ENCODE assay signal across 8 cellular contexts in genomic region chr20:56391596-56392281, GRCh38. TPM values are rescaled to one million over a fixed set of nuclear protein-coding genes. Genes with fewer than 3 reads are reported as not detected.
A peak's percentile ranks its signal among the peaks of the same experiment; 100 is the strongest.
DNase-seq lines count a peak whose midpoint lies in the region; ATAC-seq and TF ChIP-seq lines count a peak whose summit lies in the region.

AURKA (minus strand) TSS chr20:56392215; CDS start chr20:56388197, 4,018 bp downstream.

- peaks cover 0 to 21% (median 19%) of the 10 kb centered on the region in 4 donors for H3K4me1 ChIP-seq in tibial artery

- in situ Hi-C loops in astrocyte of the cerebellum (cut with HindIII; ENCODE audit: low sequenced_read_pairs): no loop called here

- TF ChIP-seq CTCF in HL-60 (IDR thresholded peaks at IDR 0.05; ENCODE audit: insufficient read depth, low read length): no peak
- no peak for TF ChIP-seq CTCF in astrocyte of the cerebellum (IDR thresholded peaks at IDR 0.05; ENCODE audit: low read depth, low read length, missing control alignments)
- no peak for TF ChIP-seq CTCF in kidney epithelial cell (IDR thresholded peaks at IDR 0.05; ENCODE audit: insufficient read depth, low read length, poor library complexity, severe bottlenecking)
- TF ChIP-seq CTCF in tibial artery (IDR thresholded peaks at IDR 0.05): no peak

- intact Hi-C loops in tibial artery (cut with DNase I; ENCODE audit: low total_unique reads): loop anchor here (5.0 kb wide), 1 partner anchor 81 kb away; no protein-coding TSS in a partner anchor

- H3K36me3 ChIP-seq in kidney epithelial cell (ENCODE audit: control insufficient read depth, insufficient read depth, low read length): no peaks in the 10 kb centered on the region
- H3K36me3 ChIP-seq in tibial artery: peaks cover 12 to 16% (median 15%) of the 10 kb centered on the region in 3 donors

- peak; percentile 30 for ATAC-seq in GM19467 (IDR thresholded peaks at IDR 0.05; ENCODE audit: unreplicated experiment)

- H3K27me3 ChIP-seq in HL-60 (ENCODE audit: insufficient read depth, poor library complexity, severe bottlenecking) (no peaks in the 10 kb centered on the region), kidney epithelial cell (ENCODE audit: control insufficient read depth, insufficient read depth, low read length) (no peaks in the 10 kb centered on the region), tibial artery (no peaks in the 10 kb centered on the region)

- no peaks in the 10 kb centered on the region for H3K9me3 ChIP-seq in tibial artery

- DNase-seq in Daoy (ENCODE audit: low read depth): peak; percentile 6
- DNase-seq in HL-60 (ENCODE audit: low read depth in 1 of 2, low spot score in 1 of 2): no peak
- no peak for DNase-seq in astrocyte of the cerebellum (ENCODE audit: low read depth)
- DNase-seq in kidney epithelial cell (ENCODE audit: low read depth): no peak
- no peak for DNase-seq in tibial artery
- DNase-seq in D341Med (ENCODE audit: low spot score): no peak
- no peak for DNase-seq in NCI-H128 (lab: John Stamatoyannopoulos, UW; ENCODE audit: unreplicated experiment)

- H3K4me3 ChIP-seq in HL-60 (replicated peaks; ENCODE audit: insufficient read depth, low read length) (peak within 1 kb of the TSS; percentile 90), astrocyte of the cerebellum (ENCODE audit: low read depth, low read length) (peak within 1 kb of the TSS; percentile 85), kidney epithelial cell (ENCODE audit: low read depth, low read length) (peak within 1 kb of the TSS; percentile 87), tibial artery (peak within 1 kb of the TSS; percentile 61 to 89)

- peak within 1 kb of the TSS; percentile 93 for H3K27ac ChIP-seq in HL-60 (replicated peaks)
- peak within 1 kb of the TSS; percentile 81 to 89 for H3K27ac ChIP-seq in tibial artery

RNA-seq across cellular contexts. Expression of gene AURKA, which starts in this region (rescaled TPM):
- 115 and 137 TPM in 2 replicates for total RNA-seq in Daoy (2014; rRNA removed; shearing (Covaris generic))
- total RNA-seq in kidney epithelial cell: 8.0 and 8.5 TPM in 2 replicates

Comparison
In these comparisons a context has a peak if more than half of its experiments do, and no peak if none do; other contexts are left out.
1. RNA of gene AURKA (total RNA-seq): 115 to 137 TPM in Daoy; 8.0 to 8.5 TPM in kidney epithelial cell; every median in the first group is over 10 times any median in the second.
2. Peak in every context shown above with its lines, with median percentiles within 50 percentile points of each other: H3K4me3 ChIP-seq.